In the genomic region with DNA sequence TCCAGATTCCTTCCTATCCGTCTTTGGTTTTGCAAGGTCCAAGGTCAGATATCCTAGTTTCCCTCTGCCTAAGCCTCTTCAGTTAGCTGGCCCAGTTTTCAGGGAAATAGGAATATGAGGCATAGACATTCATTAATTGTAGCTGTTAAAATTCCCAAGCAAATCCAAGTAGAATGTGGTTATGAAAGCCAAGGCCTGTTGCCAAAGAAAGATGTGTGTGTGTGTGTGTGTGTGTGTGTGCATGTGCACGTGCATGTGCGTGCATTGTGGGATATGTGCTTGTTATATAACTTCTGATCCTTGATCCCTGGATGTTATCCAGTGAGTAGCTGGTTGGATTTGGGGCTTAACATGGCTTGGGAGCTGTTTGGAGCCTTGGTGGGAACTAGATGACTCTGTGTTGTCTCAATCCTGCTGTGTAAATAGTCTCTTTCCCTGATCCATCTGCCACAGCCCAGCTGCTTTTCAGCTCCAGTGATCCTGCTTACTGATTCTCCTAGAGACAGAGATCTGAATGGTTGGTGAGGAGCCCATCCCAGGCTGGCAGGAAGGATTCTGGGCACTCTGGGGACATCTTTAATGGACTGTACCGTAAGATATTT, we compare ENCODE assay signal across 1 cellular context.
A peak's percentile ranks its signal among the peaks of the same experiment; 100 is the strongest.
TF ChIP-seq lines count a peak whose summit lies in the region.

No MANE protein-coding gene starts in this region.

TF ChIP-seq in HepG2, 621 proteins besides CTCF, POLR2A, EP300 and RAD21 (continued from another document and continues in another):
- TF ChIP-seq, protein P1, sequence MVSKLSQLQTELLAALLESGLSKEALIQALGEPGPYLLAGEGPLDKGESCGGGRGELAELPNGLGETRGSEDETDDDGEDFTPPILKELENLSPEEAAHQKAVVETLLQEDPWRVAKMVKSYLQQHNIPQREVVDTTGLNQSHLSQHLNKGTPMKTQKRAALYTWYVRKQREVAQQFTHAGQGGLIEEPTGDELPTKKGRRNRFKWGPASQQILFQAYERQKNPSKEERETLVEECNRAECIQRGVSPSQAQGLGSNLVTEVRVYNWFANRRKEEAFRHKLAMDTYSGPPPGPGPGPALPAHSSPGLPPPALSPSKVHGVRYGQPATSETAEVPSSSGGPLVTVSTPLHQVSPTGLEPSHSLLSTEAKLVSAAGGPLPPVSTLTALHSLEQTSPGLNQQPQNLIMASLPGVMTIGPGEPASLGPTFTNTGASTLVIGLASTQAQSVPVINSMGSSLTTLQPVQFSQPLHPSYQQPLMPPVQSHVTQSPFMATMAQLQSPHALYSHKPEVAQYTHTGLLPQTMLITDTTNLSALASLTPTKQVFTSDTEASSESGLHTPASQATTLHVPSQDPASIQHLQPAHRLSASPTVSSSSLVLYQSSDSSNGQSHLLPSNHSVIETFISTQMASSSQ (IDR thresholded peaks at IDR 0.05; ENCODE audit: low read depth): peak; percentile 40; the same call in 1 of the 2 replicates
- TF ChIP-seq, protein P1 (CRISPR knock-in tag; IDR thresholded peaks at IDR 0.05; ENCODE audit: borderline replicate concordance): peak; percentile 73; the same call in 1 of the 2 replicates
- TF ChIP-seq TAF1 (CRISPR knock-in tag; IDR thresholded peaks at IDR 0.05): peak; percentile 34; the same call in 1 of the 2 replicates
- peak; percentile 61; the same call in 1 of the 2 replicates for TF ChIP-seq ZNF430 (CRISPR knock-in tag; IDR thresholded peaks at IDR 0.05)
- TF ChIP-seq ZBTB26 (CRISPR knock-in tag; IDR thresholded peaks at IDR 0.05; ENCODE audit: borderline replicate concordance): no peak
- TF ChIP-seq ZNF574 (CRISPR knock-in tag; IDR thresholded peaks at IDR 0.05): peak; percentile 76
- TF ChIP-seq, protein P2, sequence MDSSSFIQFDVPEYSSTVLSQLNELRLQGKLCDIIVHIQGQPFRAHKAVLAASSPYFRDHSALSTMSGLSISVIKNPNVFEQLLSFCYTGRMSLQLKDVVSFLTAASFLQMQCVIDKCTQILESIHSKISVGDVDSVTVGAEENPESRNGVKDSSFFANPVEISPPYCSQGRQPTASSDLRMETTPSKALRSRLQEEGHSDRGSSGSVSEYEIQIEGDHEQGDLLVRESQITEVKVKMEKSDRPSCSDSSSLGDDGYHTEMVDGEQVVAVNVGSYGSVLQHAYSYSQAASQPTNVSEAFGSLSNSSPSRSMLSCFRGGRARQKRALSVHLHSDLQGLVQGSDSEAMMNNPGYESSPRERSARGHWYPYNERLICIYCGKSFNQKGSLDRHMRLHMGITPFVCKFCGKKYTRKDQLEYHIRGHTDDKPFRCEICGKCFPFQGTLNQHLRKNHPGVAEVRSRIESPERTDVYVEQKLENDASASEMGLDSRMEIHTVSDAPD (CRISPR knock-in tag; IDR thresholded peaks at IDR 0.05): peak; percentile 93
- TF ChIP-seq MAX (IDR thresholded peaks at IDR 0.05): peak; percentile 94
- peak; percentile 90 for TF ChIP-seq PHF5A (CRISPR knock-in tag; IDR thresholded peaks at IDR 0.05; ENCODE audit: low read depth, unreplicated experiment)
- peak; percentile 93 for TF ChIP-seq MED1 (CRISPR knock-in tag; IDR thresholded peaks at IDR 0.05)
- TF ChIP-seq MTA1 (CRISPR knock-in tag; IDR thresholded peaks at IDR 0.05; ENCODE audit: borderline replicate concordance): peak; percentile 46; the same call in 1 of the 2 replicates
- TF ChIP-seq ZFP36L1 (CRISPR knock-in tag; IDR thresholded peaks at IDR 0.05): peak; percentile 51; the same call in 1 of the 2 replicates
- TF ChIP-seq RNF219 (CRISPR knock-in tag; IDR thresholded peaks at IDR 0.05): no peak
- TF ChIP-seq, protein P3, sequence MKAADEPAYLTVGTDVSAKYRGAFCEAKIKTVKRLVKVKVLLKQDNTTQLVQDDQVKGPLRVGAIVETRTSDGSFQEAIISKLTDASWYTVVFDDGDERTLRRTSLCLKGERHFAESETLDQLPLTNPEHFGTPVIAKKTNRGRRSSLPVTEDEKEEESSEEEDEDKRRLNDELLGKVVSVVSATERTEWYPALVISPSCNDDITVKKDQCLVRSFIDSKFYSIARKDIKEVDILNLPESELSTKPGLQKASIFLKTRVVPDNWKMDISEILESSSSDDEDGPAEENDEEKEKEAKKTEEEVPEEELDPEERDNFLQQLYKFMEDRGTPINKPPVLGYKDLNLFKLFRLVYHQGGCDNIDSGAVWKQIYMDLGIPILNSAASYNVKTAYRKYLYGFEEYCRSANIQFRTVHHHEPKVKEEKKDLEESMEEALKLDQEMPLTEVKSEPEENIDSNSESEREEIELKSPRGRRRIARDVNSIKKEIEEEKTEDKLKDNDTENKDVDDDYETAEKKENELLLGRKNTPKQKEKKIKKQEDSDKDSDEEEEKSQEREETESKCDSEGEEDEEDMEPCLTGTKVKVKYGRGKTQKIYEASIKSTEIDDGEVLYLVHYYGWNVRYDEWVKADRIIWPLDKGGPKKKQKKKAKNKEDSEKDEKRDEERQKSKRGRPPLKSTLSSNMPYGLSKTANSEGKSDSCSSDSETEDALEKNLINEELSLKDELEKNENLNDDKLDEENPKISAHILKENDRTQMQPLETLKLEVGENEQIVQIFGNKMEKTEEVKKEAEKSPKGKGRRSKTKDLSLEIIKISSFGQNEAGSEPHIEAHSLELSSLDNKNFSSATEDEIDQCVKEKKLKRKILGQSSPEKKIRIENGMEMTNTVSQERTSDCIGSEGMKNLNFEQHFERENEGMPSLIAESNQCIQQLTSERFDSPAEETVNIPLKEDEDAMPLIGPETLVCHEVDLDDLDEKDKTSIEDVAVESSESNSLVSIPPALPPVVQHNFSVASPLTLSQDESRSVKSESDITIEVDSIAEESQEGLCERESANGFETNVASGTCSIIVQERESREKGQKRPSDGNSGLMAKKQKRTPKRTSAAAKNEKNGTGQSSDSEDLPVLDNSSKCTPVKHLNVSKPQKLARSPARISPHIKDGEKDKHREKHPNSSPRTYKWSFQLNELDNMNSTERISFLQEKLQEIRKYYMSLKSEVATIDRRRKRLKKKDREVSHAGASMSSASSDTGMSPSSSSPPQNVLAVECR (CRISPR knock-in tag; IDR thresholded peaks at IDR 0.05; ENCODE audit: borderline replicate concordance): peak; percentile 56; the same call in 1 of the 2 replicates
- peak; percentile 89 for TF ChIP-seq POGZ (CRISPR knock-in tag; IDR thresholded peaks at IDR 0.05)
- TF ChIP-seq ZNF768 (CRISPR knock-in tag; IDR thresholded peaks at IDR 0.05): no peak
- TF ChIP-seq YEATS4 (CRISPR knock-in tag; IDR thresholded peaks at IDR 0.05; ENCODE audit: borderline replicate concordance): peak; percentile 82
- TF ChIP-seq ARNT2 (CRISPR knock-in tag; IDR thresholded peaks at IDR 0.05; ENCODE audit: low read depth): peak; percentile 61; the same call in 1 of the 2 replicates
- TF ChIP-seq TRIM24 (CRISPR knock-in tag; IDR thresholded peaks at IDR 0.05): peak; percentile 37; the same call in 1 of the 2 replicates
- peak; percentile 82; the same call in 1 of the 2 replicates for TF ChIP-seq SPEN (CRISPR knock-in tag; IDR thresholded peaks at IDR 0.05; ENCODE audit: low read depth)
- TF ChIP-seq MAF1 (CRISPR knock-in tag; IDR thresholded peaks at IDR 0.05; ENCODE audit: borderline replicate concordance): no peak
- TF ChIP-seq ZNF580 (CRISPR knock-in tag; IDR thresholded peaks at IDR 0.05; ENCODE audit: borderline replicate concordance, low read depth): peak; percentile 84; the same call in 1 of the 2 replicates
- peak; percentile 57 for TF ChIP-seq MED8 (CRISPR knock-in tag; IDR thresholded peaks at IDR 0.05; ENCODE audit: insufficient replicate concordance)
- TF ChIP-seq, protein P4, sequence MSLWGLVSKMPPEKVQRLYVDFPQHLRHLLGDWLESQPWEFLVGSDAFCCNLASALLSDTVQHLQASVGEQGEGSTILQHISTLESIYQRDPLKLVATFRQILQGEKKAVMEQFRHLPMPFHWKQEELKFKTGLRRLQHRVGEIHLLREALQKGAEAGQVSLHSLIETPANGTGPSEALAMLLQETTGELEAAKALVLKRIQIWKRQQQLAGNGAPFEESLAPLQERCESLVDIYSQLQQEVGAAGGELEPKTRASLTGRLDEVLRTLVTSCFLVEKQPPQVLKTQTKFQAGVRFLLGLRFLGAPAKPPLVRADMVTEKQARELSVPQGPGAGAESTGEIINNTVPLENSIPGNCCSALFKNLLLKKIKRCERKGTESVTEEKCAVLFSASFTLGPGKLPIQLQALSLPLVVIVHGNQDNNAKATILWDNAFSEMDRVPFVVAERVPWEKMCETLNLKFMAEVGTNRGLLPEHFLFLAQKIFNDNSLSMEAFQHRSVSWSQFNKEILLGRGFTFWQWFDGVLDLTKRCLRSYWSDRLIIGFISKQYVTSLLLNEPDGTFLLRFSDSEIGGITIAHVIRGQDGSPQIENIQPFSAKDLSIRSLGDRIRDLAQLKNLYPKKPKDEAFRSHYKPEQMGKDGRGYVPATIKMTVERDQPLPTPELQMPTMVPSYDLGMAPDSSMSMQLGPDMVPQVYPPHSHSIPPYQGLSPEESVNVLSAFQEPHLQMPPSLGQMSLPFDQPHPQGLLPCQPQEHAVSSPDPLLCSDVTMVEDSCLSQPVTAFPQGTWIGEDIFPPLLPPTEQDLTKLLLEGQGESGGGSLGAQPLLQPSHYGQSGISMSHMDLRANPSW (CRISPR knock-in tag; IDR thresholded peaks at IDR 0.05; ENCODE audit: borderline replicate concordance): 0 out of 2 replicates have a peak, but pooled peaks have one; percentile 69
- no peak for TF ChIP-seq NCOA5 (CRISPR knock-in tag; IDR thresholded peaks at IDR 0.05)
- TF ChIP-seq, protein P5, sequence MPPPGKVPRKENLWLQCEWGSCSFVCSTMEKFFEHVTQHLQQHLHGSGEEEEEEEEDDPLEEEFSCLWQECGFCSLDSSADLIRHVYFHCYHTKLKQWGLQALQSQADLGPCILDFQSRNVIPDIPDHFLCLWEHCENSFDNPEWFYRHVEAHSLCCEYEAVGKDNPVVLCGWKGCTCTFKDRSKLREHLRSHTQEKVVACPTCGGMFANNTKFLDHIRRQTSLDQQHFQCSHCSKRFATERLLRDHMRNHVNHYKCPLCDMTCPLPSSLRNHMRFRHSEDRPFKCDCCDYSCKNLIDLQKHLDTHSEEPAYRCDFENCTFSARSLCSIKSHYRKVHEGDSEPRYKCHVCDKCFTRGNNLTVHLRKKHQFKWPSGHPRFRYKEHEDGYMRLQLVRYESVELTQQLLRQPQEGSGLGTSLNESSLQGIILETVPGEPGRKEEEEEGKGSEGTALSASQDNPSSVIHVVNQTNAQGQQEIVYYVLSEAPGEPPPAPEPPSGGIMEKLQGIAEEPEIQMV (CRISPR knock-in tag; IDR thresholded peaks at IDR 0.05; ENCODE audit: low read depth): peak; percentile 71; the same call in 1 of the 2 replicates
- 0 out of 2 replicates have a peak, but pooled peaks have one; percentile 19 for TF ChIP-seq HHEX (CRISPR knock-in tag; IDR thresholded peaks at IDR 0.05)
- TF ChIP-seq HNF4G (IDR thresholded peaks at IDR 0.05; ENCODE audit: borderline replicate concordance, low read depth, low read length): peak; percentile 81
- TF ChIP-seq HNF4G (CRISPR knock-in tag; IDR thresholded peaks at IDR 0.05; ENCODE audit: borderline replicate concordance, low read depth): peak; percentile 82; the same call in 1 of the 2 replicates
